Comparison of ENCODE assay signal across 8 cellular contexts in the genomic region with DNA sequence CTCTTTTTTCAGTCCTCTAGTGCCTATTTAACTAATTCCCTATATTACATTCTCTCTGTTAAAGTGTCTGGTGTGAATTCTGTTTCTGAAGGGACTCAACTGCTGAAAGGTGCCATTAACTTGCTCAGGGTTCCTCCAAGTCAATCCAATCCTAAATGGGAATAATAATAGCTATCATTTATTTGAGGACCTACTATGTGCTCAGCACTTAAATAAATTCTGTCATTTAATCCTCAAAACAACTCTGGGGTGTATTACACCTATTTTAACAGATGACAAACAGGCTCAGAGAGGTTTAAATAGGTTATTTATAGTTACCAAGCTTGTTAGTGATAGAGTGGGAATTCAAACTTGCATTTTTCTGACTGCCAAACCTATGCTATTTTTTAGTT.
"Had no signal": no experiment of that assay in that cellular context is flagged by ENCODE, and none has a peak within 500 bp of the region (broad histone marks: within the 10 kb centered on the region; RNA-seq: fewer than 3 reads in every experiment).

No MANE protein-coding gene starts in this region.

- FAIRE-seq: G401.6, GM12878, GM12891, GM12892, GM18507, GM19239 had no signal

- DNase-seq: GDM1, GF-D8 had no signal

- ATAC-seq: GM12878 had no signal

- H3K4me3 ChIP-seq: GM12878 had no signal
